36 cellular contexts compared by ENCODE assay signal in genomic region chr14:95064734-95065133, GRCh38.
"Had no signal": no experiment of that assay in that cellular context is flagged by ENCODE, and none has a peak within 500 bp of the region (broad histone marks: within the 10 kb centered on the region; RNA-seq: fewer than 3 reads in every experiment).

No MANE protein-coding gene starts in this region.

- H3K27me3 ChIP-seq: adrenal gland, body of pancreas, brain microvascular endothelial cell, breast epithelium had no signal

- H3K4me3 ChIP-seq: adrenal gland, body of pancreas, breast epithelium had no signal

- H3K9me3 Mint-ChIP-seq: activated B cell treated with CpG ODN at 0.5 μM for 24 hours; activated CD4-positive, alpha-beta memory T cell treated with anti-CD3 and anti-CD28 coated beads for 36 hours; activated CD4-positive, alpha-beta T cell treated with anti-CD3 and anti-CD28 coated beads, Interleukin-2, amount 10 ng/mL, durations not matched to agents 24 days and 14 days; activated CD8-positive, alpha-beta T cell treated with anti-CD3 and anti-CD28 coated beads for 36 hours; activated naive CD4-positive, alpha-beta T cell treated with anti-CD3 and anti-CD28 coated beads for 36 hours; activated naive CD4-positive, alpha-beta T cell treated with anti-CD3 and anti-CD28 coated beads, Interleukin-2, amount 50 U/mL, for 72 hours; activated naive CD8-positive, alpha-beta T cell treated with anti-CD3 and anti-CD28 coated beads for 36 hours; activated T-cell treated with anti-CD3 and anti-CD28 coated beads, Interleukin-2, amount 50 U/mL, for 4 hours; activated T-cell treated with anti-CD3 and anti-CD28 coated beads, Interleukin-2, amount 50 U/mL, for 72 hours; activated T-helper 1 cell treated with anti-CD3 and anti-CD28 coated beads, Interleukin-12 subunit alpha, Interleukin-12 subunit beta, Interleukin-2, Interleukin-4 antibody, amounts not matched to agents 30 ng/mL and 10 ng/mL and 1 ng/mL, durations not matched to agents 14 hours and 24 hours and 36 hours; activated T-helper 17 cell treated with anti-CD3 and anti-CD28 coated beads, Interleukin-2, amount 50 U/mL, for 72 hours; central memory CD8-positive, alpha-beta T cell; T-helper 1 cell treated with Interleukin-12 subunit alpha and Interleukin-12 subunit beta and Interleukin-4 antibody, amounts not matched to agents 30 μg/mL and 1 μg/mL, for 36 hours; T-helper 2 cell treated with Interferon-gamma antibody and Interleukin-4, amounts not matched to agents 5 μg/mL and 100 μg/mL, for 36 hours had no signal

- H3K4me3 Mint-ChIP-seq: activated B cell treated with CpG ODN at 0.5 μM for 24 hours; activated CD4-positive, alpha-beta memory T cell treated with anti-CD3 and anti-CD28 coated beads for 36 hours; activated CD4-positive, alpha-beta T cell treated with anti-CD3 and anti-CD28 coated beads, Interleukin-2, amount 10 ng/mL, durations not matched to agents 24 days and 14 days; activated CD8-positive, alpha-beta T cell treated with anti-CD3 and anti-CD28 coated beads for 36 hours; activated naive CD4-positive, alpha-beta T cell treated with anti-CD3 and anti-CD28 coated beads for 36 hours; activated naive CD8-positive, alpha-beta T cell treated with anti-CD3 and anti-CD28 coated beads for 36 hours; activated T-cell treated with anti-CD3 and anti-CD28 coated beads, Interleukin-2, amount 50 U/mL, for 4 hours; activated T-cell treated with anti-CD3 and anti-CD28 coated beads, Interleukin-2, amount 50 U/mL, for 72 hours; activated T-helper 1 cell treated with anti-CD3 and anti-CD28 coated beads, Interleukin-12 subunit alpha, Interleukin-12 subunit beta, Interleukin-2, Interleukin-4 antibody, amounts not matched to agents 30 ng/mL and 10 ng/mL and 1 ng/mL, durations not matched to agents 14 hours and 24 hours and 36 hours; activated T-helper 17 cell treated with anti-CD3 and anti-CD28 coated beads, Interleukin-2, amount 50 U/mL, for 72 hours; central memory CD8-positive, alpha-beta T cell; T-helper 1 cell treated with Interleukin-12 subunit alpha and Interleukin-12 subunit beta and Interleukin-4 antibody, amounts not matched to agents 30 μg/mL and 1 μg/mL, for 36 hours; T-helper 2 cell treated with Interferon-gamma antibody and Interleukin-4, amounts not matched to agents 5 μg/mL and 100 μg/mL, for 36 hours had no signal

- H3K36me3 ChIP-seq: adrenal gland, brain microvascular endothelial cell, breast epithelium had no signal

- H3K27ac ChIP-seq: adrenal gland, body of pancreas, brain microvascular endothelial cell, breast epithelium, VCaP had no signal

- H3K27ac Mint-ChIP-seq: activated B cell treated with CpG ODN at 0.5 μM for 24 hours; activated CD4-positive, alpha-beta memory T cell treated with anti-CD3 and anti-CD28 coated beads for 36 hours; activated CD4-positive, alpha-beta T cell treated with anti-CD3 and anti-CD28 coated beads, Interleukin-2, amount 10 ng/mL, durations not matched to agents 24 days and 14 days; activated CD8-positive, alpha-beta T cell treated with anti-CD3 and anti-CD28 coated beads for 36 hours; activated naive CD4-positive, alpha-beta T cell treated with anti-CD3 and anti-CD28 coated beads for 36 hours; activated naive CD8-positive, alpha-beta T cell treated with anti-CD3 and anti-CD28 coated beads for 36 hours; activated T-cell treated with anti-CD3 and anti-CD28 coated beads, Interleukin-2, amount 50 U/mL, for 72 hours; activated T-helper 1 cell treated with anti-CD3 and anti-CD28 coated beads, Interleukin-12 subunit alpha, Interleukin-12 subunit beta, Interleukin-2, Interleukin-4 antibody, amounts not matched to agents 30 ng/mL and 10 ng/mL and 1 ng/mL, durations not matched to agents 14 hours and 24 hours and 36 hours; activated T-helper 17 cell treated with anti-CD3 and anti-CD28 coated beads, Interleukin-2, amount 50 U/mL, for 72 hours; T-helper 1 cell treated with Interleukin-12 subunit alpha and Interleukin-12 subunit beta and Interleukin-4 antibody, amounts not matched to agents 30 μg/mL and 1 μg/mL, for 36 hours; T-helper 2 cell treated with Interferon-gamma antibody and Interleukin-4, amounts not matched to agents 5 μg/mL and 100 μg/mL, for 36 hours had no signal

- H3K4me1 Mint-ChIP-seq: activated B cell treated with CpG ODN at 0.5 μM for 24 hours; activated CD4-positive, alpha-beta T cell treated with anti-CD3 and anti-CD28 coated beads, Interleukin-2, amount 10 ng/mL, durations not matched to agents 24 days and 14 days; activated naive CD8-positive, alpha-beta T cell treated with anti-CD3 and anti-CD28 coated beads for 36 hours; activated T-helper 17 cell treated with anti-CD3 and anti-CD28 coated beads, Interleukin-2, amount 50 U/mL, for 72 hours; central memory CD8-positive, alpha-beta T cell had no signal

- DNase-seq: activated B cell treated with CpG ODN at 0.5 μM for 24 hours; activated CD4-positive, alpha-beta memory T cell treated with anti-CD3 and anti-CD28 coated beads for 36 hours; activated CD4-positive, alpha-beta T cell treated with anti-CD3 and anti-CD28 coated beads for 4 hours; activated CD4-positive, alpha-beta T cell treated with anti-CD3 and anti-CD28 coated beads, Interleukin-2, amount 10 ng/mL, durations not matched to agents 24 days and 14 days; activated CD4-positive, alpha-beta T cell treated with anti-CD3 and anti-CD28 coated beads, Interleukin-2, amount 50 U/mL, for 1 hour; activated CD4-positive, alpha-beta T cell treated with anti-CD3 and anti-CD28 coated beads, Interleukin-2, amount 50 U/mL, for 4 hours; activated CD4-positive, CD25-positive, alpha-beta regulatory T cell treated with anti-CD3 and anti-CD28 coated beads, Interleukin-2, amount 50 U/mL, for 72 hours; activated CD8-positive, alpha-beta memory T cell treated with anti-CD3 and anti-CD28 coated beads, Interleukin-2, amount 50 U/mL, for 4 hours; activated CD8-positive, alpha-beta T cell treated with anti-CD3 and anti-CD28 coated beads for 36 hours; activated effector memory CD4-positive, alpha-beta T cell treated with anti-CD3 and anti-CD28 coated beads, Interleukin-2, amount 50 U/mL, for 16 hours; activated gamma-delta T cell treated with Interleukin-2 at 50 U/mL for 16 hours; activated naive CD4-positive, alpha-beta T cell; activated naive CD4-positive, alpha-beta T cell treated with anti-CD3 and anti-CD28 coated beads for 36 hours; activated naive CD4-positive, alpha-beta T cell treated with anti-CD3 and anti-CD28 coated beads, Interleukin-2, amount 50 U/mL, for 16 hours; activated naive CD8-positive, alpha-beta T cell treated with anti-CD3 and anti-CD28 coated beads for 36 hours; activated T-cell treated with anti-CD3 and anti-CD28 coated beads for 4 hours; activated T-cell treated with anti-CD3 and anti-CD28 coated beads, Interleukin-2, amount 50 U/mL, for 1 hour; activated T-cell treated with anti-CD3 and anti-CD28 coated beads, Interleukin-2, amount 50 U/mL, for 4 hours; activated T-cell treated with anti-CD3 and anti-CD28 coated beads, Interleukin-2, amount 50 U/mL, for 72 hours; adrenal gland; amniotic stem cell; aorta; body of pancreas; brain microvascular endothelial cell; caudate nucleus; T-helper 1 cell; T-helper 2 cell; T-helper 9 cell had no signal

- H3K4me1 ChIP-seq: adrenal gland, body of pancreas, breast epithelium had no signal

- H3K27me3 Mint-ChIP-seq: activated CD4-positive, alpha-beta T cell treated with anti-CD3 and anti-CD28 coated beads, Interleukin-2, amount 10 ng/mL, durations not matched to agents 24 days and 14 days had no signal

- ATAC-seq: activated CD8-positive, alpha-beta T cell treated with anti-CD3 and anti-CD28 coated beads for 36 hours; activated naive CD4-positive, alpha-beta T cell treated with anti-CD3 and anti-CD28 coated beads, Interleukin-2, amount 50 U/mL, for 72 hours; activated T-cell treated with anti-CD3 and anti-CD28 coated beads, Interleukin-2, amount 50 U/mL, for 4 hours; activated T-cell treated with anti-CD3 and anti-CD28 coated beads, Interleukin-2, amount 50 U/mL, for 72 hours; activated T-helper 17 cell treated with anti-CD3 and anti-CD28 coated beads, Interleukin-2, amount 50 U/mL, for 72 hours; body of pancreas had no signal

- H3K9me3 ChIP-seq: adrenal gland, body of pancreas, breast epithelium had no signal

- H3K36me3 Mint-ChIP-seq: activated CD4-positive, alpha-beta memory T cell treated with anti-CD3 and anti-CD28 coated beads for 36 hours; activated naive CD4-positive, alpha-beta T cell treated with anti-CD3 and anti-CD28 coated beads, Interleukin-2, amount 50 U/mL, for 72 hours; activated naive CD8-positive, alpha-beta T cell treated with anti-CD3 and anti-CD28 coated beads for 36 hours had no signal
